8 cellular contexts compared by ENCODE assay signal in the genomic region with DNA sequence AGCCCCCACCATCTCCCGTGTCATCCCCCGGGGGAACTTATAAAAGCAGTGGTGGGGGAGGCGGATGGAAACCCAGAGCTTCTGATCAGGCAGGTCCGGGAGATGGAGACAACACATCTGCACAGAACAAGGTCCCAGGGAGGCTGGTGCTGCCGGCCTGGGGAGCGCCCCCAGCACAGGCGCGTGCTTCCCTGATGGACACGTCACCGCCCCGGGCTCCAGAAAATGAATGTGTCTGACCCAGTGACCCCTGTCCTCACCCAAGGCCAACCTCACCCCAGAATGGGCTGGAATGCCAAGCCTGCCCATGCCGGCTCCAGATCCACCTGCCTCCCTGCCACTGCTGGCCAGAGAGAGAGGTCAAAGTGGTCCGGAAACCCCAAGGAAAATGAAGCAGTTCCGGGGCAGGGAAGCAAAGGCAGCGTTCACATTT. TPM values are rescaled to one million over a fixed set of nuclear protein-coding genes. Genes with fewer than 3 reads are reported as not detected.
A peak's percentile ranks its signal among the peaks of the same experiment; 100 is the strongest.
DNase-seq lines count a peak whose midpoint lies in the region; ATAC-seq and TF ChIP-seq lines count a peak whose summit lies in the region.

No MANE protein-coding gene starts in this region.

- CTCF ChIA-PET in naive thymus-derived CD4-positive, alpha-beta T cell (lab: Charles Lee): interaction anchor here (0.6 kb wide), 2 partner anchors 16 to 112 kb away, joined by 3 read pairs; no protein-coding TSS in a partner anchor

- POLR2A ChIA-PET in naive thymus-derived CD4-positive, alpha-beta T cell (lab: Charles Lee): no interaction called here

- H3K36me3 ChIP-seq in right atrium auricular region: no peaks in the 10 kb centered on the region
- no peaks in the 10 kb centered on the region for H3K36me3 ChIP-seq in ascending aorta
- no peaks in the 10 kb centered on the region for H3K36me3 ChIP-seq in naive thymus-derived CD4-positive, alpha-beta T cell (ENCODE audit: control insufficient read depth in 2 of 3, insufficient read depth in 3 of 3, low read length in 3 of 3)
- H3K36me3 ChIP-seq in upper lobe of left lung: no peaks in the 10 kb centered on the region

- 75 to 95% methylated on average over 10 to 11 of the region's 15 CpGs for WGBS in upper lobe of left lung, 2 donors

- no peaks in the 10 kb centered on the region for H3K9me3 Mint-ChIP-seq in naive thymus-derived CD4-positive, alpha-beta T cell

- H3K4me3 ChIP-seq in right atrium auricular region (no peak overlapping the region), ascending aorta (no peak overlapping the region), upper lobe of left lung (peak overlapping the region in 2 of 4 donors; percentile 21 to 26)
- H3K4me3 ChIP-seq in naive thymus-derived CD4-positive, alpha-beta T cell (ENCODE audit: low read length): no peak overlapping the region

- no peaks in the 10 kb centered on the region for H3K9me3 ChIP-seq in right atrium auricular region
- H3K9me3 ChIP-seq in ascending aorta: no peaks in the 10 kb centered on the region
- no peaks in the 10 kb centered on the region for H3K9me3 ChIP-seq in naive thymus-derived CD4-positive, alpha-beta T cell (ENCODE audit: control insufficient read depth in 2 of 3, low read length in 3 of 3)
- H3K9me3 ChIP-seq in upper lobe of left lung: no peaks in the 10 kb centered on the region

- peak overlapping the region in 1 of 10 donors; percentile 75 for H3K4me3 Mint-ChIP-seq in naive thymus-derived CD4-positive, alpha-beta T cell

- H3K27me3 Mint-ChIP-seq in naive thymus-derived CD4-positive, alpha-beta T cell: no peaks in the 10 kb centered on the region

- peaks cover 0 to 81% of the 10 kb centered on the region in 2 donors for H3K4me1 ChIP-seq in right atrium auricular region
- peaks cover 9 to 18% of the 10 kb centered on the region in 2 donors for H3K4me1 ChIP-seq in ascending aorta
- H3K4me1 ChIP-seq in naive thymus-derived CD4-positive, alpha-beta T cell (ENCODE audit: control insufficient read depth in 2 of 2, insufficient read depth in 2 of 2, low read length in 2 of 2): peaks cover 15 to 38% of the 10 kb centered on the region in 2 donors
- peaks cover 20 to 41% (median 31%) of the 10 kb centered on the region in 4 donors for H3K4me1 ChIP-seq in upper lobe of left lung

- TF ChIP-seq POLR2A in upper lobe of left lung (IDR thresholded peaks at IDR 0.05): no peak

- H3K36me3 Mint-ChIP-seq in naive thymus-derived CD4-positive, alpha-beta T cell: peaks cover 0 to 13% (median 0%) of the 10 kb centered on the region in 5 donors

- peak overlapping the region in 6 of 9 donors; percentile 21 to 94 (median 58) for H3K27ac Mint-ChIP-seq in naive thymus-derived CD4-positive, alpha-beta T cell

- no peak for TF ChIP-seq EP300 in upper lobe of left lung (IDR thresholded peaks at IDR 0.05)

- DNase-seq in right atrium auricular region (ENCODE audit: low spot score) (no peak), left cardiac atrium (no peak), ascending aorta (ENCODE audit: low spot score in 2 of 2) (no peak), upper lobe of left lung (peak in 1 of 2 donors; percentile 60), islet precursor cell (no peak), head of caudate nucleus (no peak), NCI-H82 treated with DMSO at 0.1 percent for 48 hours (lab: John Stamatoyannopoulos, UW; ENCODE audit: unreplicated experiment) (no peak)
- no peak for DNase-seq in naive thymus-derived CD4-positive, alpha-beta T cell

- H3K27ac ChIP-seq in right atrium auricular region: peak overlapping the region; percentile 83 to 87
- peak overlapping the region; percentile 73 to 78 for H3K27ac ChIP-seq in ascending aorta
- H3K27ac ChIP-seq in naive thymus-derived CD4-positive, alpha-beta T cell (ENCODE audit: low read depth, low read length): no peak overlapping the region
- H3K27ac ChIP-seq in upper lobe of left lung: peak overlapping the region; percentile 78 to 91 (median 82)

- intact Hi-C loops in left cardiac atrium (cut with DNase I) (no loop called here), ascending aorta (cut with DNase I) (no loop called here), head of caudate nucleus (cut with DNase I) (no loop called here)
- intact Hi-C loops in naive thymus-derived CD4-positive, alpha-beta T cell (cut with micrococcal nuclease): no loop called here

- ATAC-seq in left cardiac atrium (no peak), upper lobe of left lung (ENCODE audit: low FRiP score in 2 of 2) (no peak)
- ATAC-seq in naive thymus-derived CD4-positive, alpha-beta T cell: no peak

- H3K4me1 Mint-ChIP-seq in naive thymus-derived CD4-positive, alpha-beta T cell: peaks cover 9 to 71% (median 18%) of the 10 kb centered on the region in 7 donors

- H3K27me3 ChIP-seq in right atrium auricular region (no peaks in the 10 kb centered on the region), ascending aorta (no peaks in the 10 kb centered on the region), upper lobe of left lung (no peaks in the 10 kb centered on the region)
- H3K27me3 ChIP-seq in naive thymus-derived CD4-positive, alpha-beta T cell (ENCODE audit: control insufficient read depth in 2 of 2, insufficient read depth in 2 of 2, low read length in 2 of 2): no peaks in the 10 kb centered on the region

- no peak for TF ChIP-seq CTCF in right atrium auricular region (IDR thresholded peaks at IDR 0.05)
- TF ChIP-seq CTCF in ascending aorta (IDR thresholded peaks at IDR 0.05): no peak
- TF ChIP-seq CTCF in upper lobe of left lung (IDR thresholded peaks at IDR 0.05): no peak

RNA-seq across cellular contexts. Expression of a gene that starts 12.5 kb away (rescaled TPM):
- total RNA-seq in right atrium auricular region (10 to 100 TPM in 1 of 2 donors, 1 to 10 TPM in 1; 5.8 to 12.8 TPM), left cardiac atrium (10 to 100 TPM in 1 of 2 donors, 1 to 10 TPM in 1; 8.4 to 18.4 TPM), ascending aorta (7.6 TPM), upper lobe of left lung (10 to 100 TPM in 2 of 6 donors, 1 to 10 TPM in 4; 4.7 to 20.4 (median 8.5) TPM)
- 100 to 1,000 TPM in 1 of 5 experiments, 10 to 100 TPM in 2, 1 to 10 TPM in 2; 6.0 to 113 (median 29.3) TPM for total RNA-seq in naive thymus-derived CD4-positive, alpha-beta T cell
- polyA plus RNA-seq in naive thymus-derived CD4-positive, alpha-beta T cell: 1 to 10 TPM; 3.3 to 3.4 TPM
